ENCODE assay signal across 9 cellular contexts in genomic region chr5:131671409-131671808, GRCh38. TPM values are rescaled to one million over a fixed set of nuclear protein-coding genes. Genes with fewer than 3 reads are reported as not detected.
DNase-seq lines count a peak whose midpoint lies in the region; ATAC-seq and TF ChIP-seq lines count a peak whose summit lies in the region.
"Had no signal": no experiment of that assay in that cellular context is flagged by ENCODE, and none has a peak within 500 bp of the region (broad histone marks: within the 10 kb centered on the region; RNA-seq: fewer than 3 reads in every experiment).

No MANE protein-coding gene starts in this region.

- peaks cover 10 to 37% (median 25%) of the 10 kb centered on the region in 4 donors for H3K4me1 ChIP-seq in upper lobe of left lung

- H3K9me3 Mint-ChIP-seq in activated naive CD4-positive, alpha-beta T cell treated with anti-CD3 and anti-CD28 coated beads, Interleukin-2, amount 50 U/mL, for 24 hours: no peaks in the 10 kb centered on the region
- H3K9me3 Mint-ChIP-seq in activated naive CD4-positive, alpha-beta T cell treated with anti-CD3 and anti-CD28 coated beads, Interleukin-2, amount 10 ng/mL, durations not matched to agents 7 days and 5 days: peaks cover 1% of the 10 kb centered on the region
- H3K9me3 Mint-ChIP-seq in T-helper 2 cell treated with Interferon-gamma antibody and Interleukin-4, amounts not matched to agents 5 μg/mL and 100 μg/mL, for 36 hours: no peaks in the 10 kb centered on the region
- H3K9me3 Mint-ChIP-seq: T-helper 1 cell treated with Interleukin-12 subunit alpha and Interleukin-12 subunit beta and Interleukin-4 antibody, amounts not matched to agents 30 μg/mL and 1 μg/mL, for 36 hours had no signal

- peaks cover 10% of the 10 kb centered on the region for H3K4me1 Mint-ChIP-seq in activated naive CD4-positive, alpha-beta T cell treated with anti-CD3 and anti-CD28 coated beads, Interleukin-2, amount 50 U/mL, for 24 hours
- peaks cover 27% of the 10 kb centered on the region for H3K4me1 Mint-ChIP-seq in activated naive CD4-positive, alpha-beta T cell treated with anti-CD3 and anti-CD28 coated beads, Interleukin-2, amount 10 ng/mL, durations not matched to agents 7 days and 5 days
- H3K4me1 Mint-ChIP-seq in T-helper 2 cell treated with Interferon-gamma antibody and Interleukin-4, amounts not matched to agents 5 μg/mL and 100 μg/mL, for 36 hours (ENCODE audit: low read depth): peaks cover 28% of the 10 kb centered on the region

- ATAC-seq in upper lobe of left lung (ENCODE audit: low FRiP score in 2 of 2): peak in 1 of 2 donors; percentile 41

- peak overlapping the region; percentile 49 to 83 (median 74) for H3K27ac ChIP-seq in upper lobe of left lung

- peaks cover 27% of the 10 kb centered on the region for H3K36me3 Mint-ChIP-seq in activated naive CD4-positive, alpha-beta T cell treated with anti-CD3 and anti-CD28 coated beads, Interleukin-2, amount 50 U/mL, for 24 hours
- peaks cover 68% of the 10 kb centered on the region for H3K36me3 Mint-ChIP-seq in activated naive CD4-positive, alpha-beta T cell treated with anti-CD3 and anti-CD28 coated beads, Interleukin-2, amount 10 ng/mL, durations not matched to agents 7 days and 5 days
- peaks cover 70% of the 10 kb centered on the region for H3K36me3 Mint-ChIP-seq in T-helper 2 cell treated with Interferon-gamma antibody and Interleukin-4, amounts not matched to agents 5 μg/mL and 100 μg/mL, for 36 hours (ENCODE audit: low read depth)

- no peak overlapping the region for H3K4me3 ChIP-seq in upper lobe of left lung

- H3K27me3 Mint-ChIP-seq in activated naive CD4-positive, alpha-beta T cell treated with anti-CD3 and anti-CD28 coated beads, Interleukin-2, amount 50 U/mL, for 24 hours: no peaks in the 10 kb centered on the region
- H3K27me3 Mint-ChIP-seq in activated naive CD4-positive, alpha-beta T cell treated with anti-CD3 and anti-CD28 coated beads, Interleukin-2, amount 10 ng/mL, durations not matched to agents 7 days and 5 days: no peaks in the 10 kb centered on the region
- H3K27me3 Mint-ChIP-seq in T-helper 2 cell treated with Interferon-gamma antibody and Interleukin-4, amounts not matched to agents 5 μg/mL and 100 μg/mL, for 36 hours (ENCODE audit: low read depth): no peaks in the 10 kb centered on the region

- H3K27me3 ChIP-seq in upper lobe of left lung: no peaks in the 10 kb centered on the region

- TF ChIP-seq CTCF in upper lobe of left lung (IDR thresholded peaks at IDR 0.05): no peak

- TF ChIP-seq POLR2A in upper lobe of left lung (IDR thresholded peaks at IDR 0.05): no peak

- CTCF ChIA-PET in activated naive CD4-positive, alpha-beta T cell treated with anti-CD3 and anti-CD28 coated beads, Interleukin-2, amount 10 ng/mL, durations not matched to agents 7 days and 5 days (lab: Charles Lee): no interaction called here

- H3K27ac Mint-ChIP-seq in activated naive CD4-positive, alpha-beta T cell treated with anti-CD3 and anti-CD28 coated beads, Interleukin-2, amount 50 U/mL, for 24 hours: peak overlapping the region; percentile 43
- no peak overlapping the region for H3K27ac Mint-ChIP-seq in activated naive CD4-positive, alpha-beta T cell treated with anti-CD3 and anti-CD28 coated beads, Interleukin-2, amount 10 ng/mL, durations not matched to agents 7 days and 5 days
- peak overlapping the region; percentile 0 for H3K27ac Mint-ChIP-seq in T-helper 2 cell treated with Interferon-gamma antibody and Interleukin-4, amounts not matched to agents 5 μg/mL and 100 μg/mL, for 36 hours
- H3K27ac Mint-ChIP-seq: T-helper 1 cell treated with Interleukin-12 subunit alpha and Interleukin-12 subunit beta and Interleukin-4 antibody, amounts not matched to agents 30 μg/mL and 1 μg/mL, for 36 hours had no signal

- no peak overlapping the region for H3K4me3 Mint-ChIP-seq in activated naive CD4-positive, alpha-beta T cell treated with anti-CD3 and anti-CD28 coated beads, Interleukin-2, amount 50 U/mL, for 24 hours
- H3K4me3 Mint-ChIP-seq in activated naive CD4-positive, alpha-beta T cell treated with anti-CD3 and anti-CD28 coated beads, Interleukin-2, amount 10 ng/mL, durations not matched to agents 7 days and 5 days: no peak overlapping the region
- H3K4me3 Mint-ChIP-seq in T-helper 2 cell treated with Interferon-gamma antibody and Interleukin-4, amounts not matched to agents 5 μg/mL and 100 μg/mL, for 36 hours: no peak overlapping the region
- H3K4me3 Mint-ChIP-seq: T-helper 1 cell treated with Interleukin-12 subunit alpha and Interleukin-12 subunit beta and Interleukin-4 antibody, amounts not matched to agents 30 μg/mL and 1 μg/mL, for 36 hours had no signal

- no peak for DNase-seq in activated naive CD4-positive, alpha-beta T cell treated with anti-CD3 and anti-CD28 coated beads, Interleukin-2, amount 10 ng/mL, durations not matched to agents 7 days and 5 days
- DNase-seq in T-helper 2 cell treated with Interferon-gamma antibody and Interleukin-4, amounts not matched to agents 5 μg/mL and 100 μg/mL, for 36 hours (ENCODE audit: low spot score): no peak
- DNase-seq in iris pigment epithelial cell (ENCODE audit: low read depth): peak; percentile 48
- DNase-seq in upper lobe of left lung: no peak
- DNase-seq in DMS153 (lab: John Stamatoyannopoulos, UW): no peak
- DNase-seq in germinal center (ENCODE audit: low spot score): no peak
- DNase-seq in NCI-H69 (lab: John Stamatoyannopoulos, UW): no peak

- no peaks in the 10 kb centered on the region for H3K9me3 ChIP-seq in upper lobe of left lung

- no peak for TF ChIP-seq EP300 in upper lobe of left lung (IDR thresholded peaks at IDR 0.05)

- H3K36me3 ChIP-seq in upper lobe of left lung: peaks cover 0 to 51% (median 18%) of the 10 kb centered on the region in 4 donors

RNA-seq across cellular contexts. Expression of gene RAPGEF6, which starts 36.4 kb away (rescaled TPM):
- total RNA-seq in upper lobe of left lung: 10 to 100 TPM; 16.4 to 49.4 (median 31.6) TPM
